1 cellular context compared by ENCODE assay signal in genomic region chr9:124857533-124858162, GRCh38.
TF ChIP-seq lines count a peak whose summit lies in the region.

No MANE protein-coding gene starts in this region.

TF ChIP-seq in WTC11, 78 proteins besides CTCF, POLR2A, EP300 and RAD21 (continued from another document):
- TF ChIP-seq JAZF1 (CRISPR knock-in tag; IDR thresholded peaks at IDR 0.05) = no peak
- TF ChIP-seq ATF1 (CRISPR knock-in tag; IDR thresholded peaks at IDR 0.05) = no peak
- no peak for TF ChIP-seq NR2C2 (CRISPR knock-in tag; IDR thresholded peaks at IDR 0.05)
- TF ChIP-seq MAX (CRISPR knock-in tag; IDR thresholded peaks at IDR 0.05) = no peak
TF ChIP-seq in WTC11: peak in this region for 0.
